In the genomic region with DNA sequence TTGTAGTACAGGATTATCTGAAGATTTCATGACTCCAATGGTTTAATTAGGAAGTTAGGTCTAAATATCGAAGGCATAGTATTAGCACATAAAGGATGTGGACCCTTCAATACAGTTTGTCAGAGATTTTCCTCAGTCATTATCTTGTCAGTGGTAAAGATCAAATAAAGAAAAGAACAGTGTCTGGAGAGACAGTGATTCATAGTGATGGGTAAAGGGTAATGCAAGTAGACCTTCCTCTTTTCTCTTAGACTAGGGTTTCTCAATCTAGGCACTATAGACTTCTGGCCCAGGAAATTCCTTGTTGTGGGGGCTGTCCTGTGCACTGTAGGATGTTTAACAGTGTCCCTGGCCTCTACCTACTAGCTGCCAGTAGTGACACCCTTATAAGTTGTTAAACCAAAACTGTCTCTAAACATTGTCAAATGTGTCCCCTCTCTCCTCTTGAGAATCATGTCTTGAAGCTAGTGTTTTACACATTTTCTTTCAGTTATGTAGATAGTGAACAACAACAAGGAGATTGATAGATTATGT, we compare ENCODE assay signal across 13 cellular contexts. TPM values are rescaled to one million over a fixed set of nuclear protein-coding genes. Genes with fewer than 3 reads are reported as not detected.
DNase-seq lines count a peak whose midpoint lies in the region; ATAC-seq, FAIRE-seq and TF ChIP-seq lines count a peak whose summit lies in the region.
"Had no signal": no experiment of that assay in that cellular context is flagged by ENCODE, and none has a peak within 500 bp of the region (broad histone marks: within the 10 kb centered on the region; RNA-seq: fewer than 3 reads in every experiment).

No MANE protein-coding gene starts in this region.

- TF ChIP-seq CTCF in GM13976 (IDR thresholded peaks at IDR 0.05; ENCODE audit: borderline replicate concordance, control extremely low read depth, extremely low read depth, insufficient read depth, missing control alignments), result no peak

- POLR2A ChIA-PET in naive thymus-derived CD4-positive, alpha-beta T cell (lab: Charles Lee), result interaction anchor here (0.9 to 13.1 kb wide), 12 partner anchors 5 to 1822 kb away, joined by 3 to 207 read pairs (median 5); partner anchors contain the start of genes CAMK4 and PJA2

- intact Hi-C loops in naive thymus-derived CD4-positive, alpha-beta T cell (cut with micrococcal nuclease), result loop anchor here (1.0 to 10.0 kb wide), 6 partner anchors 9 to 1819 kb away; partner anchors contain the start of gene SLC25A46 (in 1 of the 2)

- in situ Hi-C loops in GM13976 (cut with MboI; ENCODE audit: low sequenced_read_pairs, unreplicated experiment), result no loop called here

- peaks cover 77% of the 10 kb centered on the region for H3K4me1 Mint-ChIP-seq in T-helper 2 cell treated with Interferon-gamma antibody and Interleukin-4, amounts not matched to agents 5 μg/mL and 100 μg/mL, for 36 hours (ENCODE audit: low read depth)
- peaks cover 41 to 86% (median 82%) of the 10 kb centered on the region in 7 donors for H3K4me1 Mint-ChIP-seq in naive thymus-derived CD4-positive, alpha-beta T cell
- H3K4me1 Mint-ChIP-seq: CD14-positive monocyte had no signal

- peak overlapping the region; percentile 93 for H3K27ac ChIP-seq in naive thymus-derived CD4-positive, alpha-beta T cell (ENCODE audit: low read depth, low read length)
- H3K27ac ChIP-seq: foreskin keratinocyte had no signal

- no peak for TF ChIP-seq POLR2A in GM12891 (IDR thresholded peaks at IDR 0.05; ENCODE audit: low read depth, low read length)

- H3K4me3 ChIP-seq in Jurkat, Clone E6-1 (ENCODE audit: low read length), result peak overlapping the region; percentile 34
- peak overlapping the region; percentile 30 for H3K4me3 ChIP-seq in naive thymus-derived CD4-positive, alpha-beta T cell (ENCODE audit: low read length)

- CTCF ChIA-PET in naive thymus-derived CD4-positive, alpha-beta T cell (lab: Charles Lee), result interaction anchor here (0.6 to 2.2 kb wide), 6 partner anchors 8 to 930 kb away, joined by 3 to 9 read pairs (median 4); no protein-coding TSS in a partner anchor

- H3K27me3 Mint-ChIP-seq in T-helper 2 cell treated with Interferon-gamma antibody and Interleukin-4, amounts not matched to agents 5 μg/mL and 100 μg/mL, for 36 hours (ENCODE audit: low read depth), result no peaks in the 10 kb centered on the region
- no peaks in the 10 kb centered on the region for H3K27me3 Mint-ChIP-seq in naive thymus-derived CD4-positive, alpha-beta T cell

- H3K27ac Mint-ChIP-seq in T-helper 2 cell treated with Interferon-gamma antibody and Interleukin-4, amounts not matched to agents 5 μg/mL and 100 μg/mL, for 36 hours, result peak overlapping the region; percentile 86
- peak overlapping the region; percentile 90 to 100 (median 97) for H3K27ac Mint-ChIP-seq in naive thymus-derived CD4-positive, alpha-beta T cell
- H3K27ac Mint-ChIP-seq: CD14-positive monocyte had no signal

- no peaks in the 10 kb centered on the region for H3K9me3 Mint-ChIP-seq in T-helper 2 cell treated with Interferon-gamma antibody and Interleukin-4, amounts not matched to agents 5 μg/mL and 100 μg/mL, for 36 hours
- H3K9me3 Mint-ChIP-seq in naive thymus-derived CD4-positive, alpha-beta T cell, result peaks cover 0 to 3% (median 0%) of the 10 kb centered on the region in 11 donors

- DNase-seq in GM12891 (ENCODE audit: insufficient read length, low spot score) (no peak), GM13976 (ENCODE audit: low spot score) (no peak), NCI-H2107 treated with DMSO at 0.1 percent for 48 hours (lab: John Stamatoyannopoulos, UW; ENCODE audit: unreplicated experiment) (no peak)
- DNase-seq in Jurkat, Clone E6-1 (ENCODE audit: low read depth, low spot score), result peak; percentile 62
- no peak for DNase-seq in T-helper 2 cell treated with Interferon-gamma antibody and Interleukin-4, amounts not matched to agents 5 μg/mL and 100 μg/mL, for 36 hours (ENCODE audit: low spot score)
- peak in 1 of 9 donors; percentile 32 for DNase-seq in naive thymus-derived CD4-positive, alpha-beta T cell
- DNase-seq: foreskin keratinocyte, GDM1, NCI-H1048, substantia nigra, T-helper 9 cell had no signal

- FAIRE-seq in GM12891 (lab: Jason Lieb, UNC), result peak; percentile 81

- H3K36me3 Mint-ChIP-seq in T-helper 2 cell treated with Interferon-gamma antibody and Interleukin-4, amounts not matched to agents 5 μg/mL and 100 μg/mL, for 36 hours (ENCODE audit: low read depth), result peaks cover 42% of the 10 kb centered on the region
- H3K36me3 Mint-ChIP-seq in naive thymus-derived CD4-positive, alpha-beta T cell, result peaks cover 3 to 55% (median 16%) of the 10 kb centered on the region in 5 donors
- H3K36me3 Mint-ChIP-seq: CD14-positive monocyte had no signal

- peak; percentile 7 for ATAC-seq in naive thymus-derived CD4-positive, alpha-beta T cell
- no peak for ATAC-seq in GM18498 (IDR thresholded peaks at IDR 0.05; ENCODE audit: unreplicated experiment)
- ATAC-seq: foreskin keratinocyte had no signal

- peak overlapping the region; percentile 78 for H3K4me3 Mint-ChIP-seq in T-helper 2 cell treated with Interferon-gamma antibody and Interleukin-4, amounts not matched to agents 5 μg/mL and 100 μg/mL, for 36 hours
- peak overlapping the region; percentile 77 to 98 (median 82) for H3K4me3 Mint-ChIP-seq in naive thymus-derived CD4-positive, alpha-beta T cell
- H3K4me3 Mint-ChIP-seq: CD14-positive monocyte had no signal

- no peaks in the 10 kb centered on the region for H3K36me3 ChIP-seq in naive thymus-derived CD4-positive, alpha-beta T cell (ENCODE audit: control insufficient read depth in 2 of 3, insufficient read depth in 3 of 3, low read length in 3 of 3)

- no peaks in the 10 kb centered on the region for H3K9me3 ChIP-seq in naive thymus-derived CD4-positive, alpha-beta T cell (ENCODE audit: control insufficient read depth in 2 of 3, low read length in 3 of 3)

- H3K4me1 ChIP-seq in naive thymus-derived CD4-positive, alpha-beta T cell (ENCODE audit: control insufficient read depth in 2 of 2, insufficient read depth in 2 of 2, low read length in 2 of 2), result peaks cover 74 to 93% of the 10 kb centered on the region in 2 donors

- no peaks in the 10 kb centered on the region for H3K27me3 ChIP-seq in naive thymus-derived CD4-positive, alpha-beta T cell (ENCODE audit: control insufficient read depth in 2 of 2, insufficient read depth in 2 of 2, low read length in 2 of 2)

TF ChIP-seq in GM12891, 5 proteins besides CTCF, POLR2A, EP300 and RAD21:
- TF ChIP-seq POU2F2 (IDR thresholded peaks at IDR 0.05; ENCODE audit: low read depth, low read length) (no peak), POLR2AphosphoS5 (IDR thresholded peaks at IDR 0.05; ENCODE audit: low read depth, low read length) (no peak), SPI1 (IDR thresholded peaks at IDR 0.05; ENCODE audit: low read depth, low read length) (peak; percentile 39; the same call in 1 of the 2 replicates)
TF ChIP-seq in GM12891: peak in this region for 1.

RNA-seq across cellular contexts. Expression of gene CAMK4, which starts 6.9 kb away (rescaled TPM):
- 19.3 TPM for polyA plus RNA-seq in GM12891 (2012; ENCODE audit: low read depth, missing spikeins)
- polyA plus RNA-seq in Jurkat, Clone E6-1 (2012; ENCODE audit: insufficient read depth, insufficient read length), result 15.3 TPM
- 100 to 1,000 TPM; 118 to 366 (median 210) TPM for total RNA-seq in naive thymus-derived CD4-positive, alpha-beta T cell
- polyA plus RNA-seq in naive thymus-derived CD4-positive, alpha-beta T cell, result 100 to 1,000 TPM; 188 to 200 TPM
